1 cellular context compared by ENCODE assay signal in the genomic region with DNA sequence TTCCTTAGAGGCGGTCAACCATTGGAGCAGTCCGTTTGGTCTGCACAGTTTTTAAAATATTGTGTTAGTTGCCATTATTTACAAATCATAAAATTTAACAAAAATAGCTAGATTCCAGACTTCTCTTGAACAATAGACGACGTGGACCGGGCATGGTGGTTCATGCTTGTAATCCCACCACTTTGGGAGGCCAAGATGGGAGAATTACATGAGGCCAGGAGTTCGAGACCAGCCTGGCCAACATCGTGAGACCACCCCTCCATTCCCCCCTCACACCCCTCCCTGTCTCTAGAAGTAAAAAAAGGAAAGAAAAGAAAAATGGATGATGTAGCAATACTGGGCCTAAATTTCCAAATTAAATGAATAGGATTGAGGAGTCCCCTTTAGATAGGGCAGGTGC.
TF ChIP-seq lines count a peak whose summit lies in the region.

No MANE protein-coding gene starts in this region.

TF ChIP-seq in HEK293T, 16 proteins besides CTCF, POLR2A, EP300 and RAD21 (continued from another document):
- TF ChIP-seq, protein P1, sequence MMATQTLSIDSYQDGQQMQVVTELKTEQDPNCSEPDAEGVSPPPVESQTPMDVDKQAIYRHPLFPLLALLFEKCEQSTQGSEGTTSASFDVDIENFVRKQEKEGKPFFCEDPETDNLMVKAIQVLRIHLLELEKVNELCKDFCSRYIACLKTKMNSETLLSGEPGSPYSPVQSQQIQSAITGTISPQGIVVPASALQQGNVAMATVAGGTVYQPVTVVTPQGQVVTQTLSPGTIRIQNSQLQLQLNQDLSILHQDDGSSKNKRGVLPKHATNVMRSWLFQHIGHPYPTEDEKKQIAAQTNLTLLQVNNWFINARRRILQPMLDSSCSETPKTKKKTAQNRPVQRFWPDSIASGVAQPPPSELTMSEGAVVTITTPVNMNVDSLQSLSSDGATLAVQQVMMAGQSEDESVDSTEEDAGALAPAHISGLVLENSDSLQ (IDR thresholded peaks at IDR 0.05), result no peak
- no peak for TF ChIP-seq FOXK2 (IDR thresholded peaks at IDR 0.05)
- no peak for TF ChIP-seq ZNF384 (IDR thresholded peaks at IDR 0.05)
- TF ChIP-seq SP1 (IDR thresholded peaks at IDR 0.05), result no peak
- no peak for TF ChIP-seq BHLHE40 (IDR thresholded peaks at IDR 0.05; ENCODE audit: borderline replicate concordance)
- TF ChIP-seq ARNT (IDR thresholded peaks at IDR 0.05), result no peak
